ENCODE assay signal across 8 cellular contexts in genomic region chr10:32937824-32938482, GRCh38.
DNase-seq lines count a peak whose midpoint lies in the region; ATAC-seq, FAIRE-seq and TF ChIP-seq lines count a peak whose summit lies in the region.

No MANE protein-coding gene starts in this region.

- ATAC-seq in HG03378 (IDR thresholded peaks at IDR 0.05; ENCODE audit: unreplicated experiment) = no peak
- no peak for ATAC-seq in HG03175 (IDR thresholded peaks at IDR 0.05; ENCODE audit: unreplicated experiment)

- peak; percentile 23 for DNase-seq in AG20443 (ENCODE audit: low spot score)
- peak; percentile 33 for DNase-seq in RCC 7860 (ENCODE audit: low spot score)
- DNase-seq in erythroblast (lab: John Stamatoyannopoulos, UW) = peak; percentile 44 to 47
- DNase-seq in inferior parietal cortex (ENCODE audit: extremely low spot score) = no peak
- no peak for DNase-seq in GM19238 (ENCODE audit: insufficient read length, low spot score)

- H3K27me3 Mint-ChIP-seq in nephron (ENCODE audit: low read depth) = no peaks in the 10 kb centered on the region

- H3K9me3 Mint-ChIP-seq in nephron = no peaks in the 10 kb centered on the region

- no peak for FAIRE-seq in RCC 7860 (lab: Jason Lieb, UNC)

- H3K4me3 Mint-ChIP-seq in nephron = peak overlapping the region in 2 of 3 experiments; percentile 4 to 53

- peaks cover 22% of the 10 kb centered on the region for H3K36me3 Mint-ChIP-seq in nephron (ENCODE audit: low read depth)

- H3K4me1 Mint-ChIP-seq in nephron = peaks cover 50% of the 10 kb centered on the region

- H3K27ac Mint-ChIP-seq in nephron = peak overlapping the region; percentile 92 to 96 (median 92)

- no peak for TF ChIP-seq CTCF in nephron (IDR thresholded peaks at IDR 0.05; ENCODE audit: unreplicated experiment in 3 of 3)

- TF ChIP-seq POLR2A in erythroblast (IDR thresholded peaks at IDR 0.05; ENCODE audit: low read length) = no peak

Comparison
In these comparisons a context has a peak if more than half of its experiments do, and no peak if none do; other contexts are left out.
1. DNase-seq: peak in AG20443 (single experiment), RCC 7860 (single experiment) and erythroblast (2 of 2); none in inferior parietal cortex (single experiment) and GM19238 (single experiment).